8 cellular contexts compared by ENCODE assay signal in genomic region chr22:36029406-36029755, GRCh38. TPM values are rescaled to one million over a fixed set of nuclear protein-coding genes. Genes with fewer than 3 reads are reported as not detected.
DNase-seq lines count a peak whose midpoint lies in the region; ATAC-seq, FAIRE-seq and TF ChIP-seq lines count a peak whose summit lies in the region.

No MANE protein-coding gene starts in this region.

- peak overlapping the region; percentile 86 to 91 (median 90) for H3K4me3 Mint-ChIP-seq in CD4-positive, alpha-beta memory T cell

- peaks cover 0 to 5% of the 10 kb centered on the region in 2 donors for H3K36me3 Mint-ChIP-seq in CD4-positive, alpha-beta memory T cell

- H3K27me3 ChIP-seq in CD4-positive, alpha-beta memory T cell (ENCODE audit: insufficient read depth, low read length), result no peaks in the 10 kb centered on the region
- H3K27me3 ChIP-seq in endothelial cell of umbilical vein (ENCODE audit: control insufficient read depth in 2 of 2, insufficient read depth in 2 of 2, low read length in 2 of 2) (no peaks in the 10 kb centered on the region), osteoblast (ENCODE audit: insufficient read depth, low read length) (no peaks in the 10 kb centered on the region)

- CTCF ChIA-PET in CD4-positive, alpha-beta memory T cell (lab: Charles Lee; ENCODE audit: partially characterized antibody), result interaction anchor here (3.4 kb wide), 1 partner anchor 36 kb away, joined by 19 read pairs; no protein-coding TSS in a partner anchor
- CTCF ChIA-PET in endothelial cell of umbilical vein (lab: Charles Lee), result interaction anchor here (0.6 to 4.3 kb wide), 10 partner anchors 28 to 599 kb away, joined by 3 to 65 read pairs (median 4); no protein-coding TSS in a partner anchor

- POLR2A ChIA-PET in CD4-positive, alpha-beta memory T cell (lab: Charles Lee; ENCODE audit: partially characterized antibody), result interaction anchor here (2.8 kb wide), 1 partner anchor 36 kb away, joined by 8 read pairs; no protein-coding TSS in a partner anchor
- POLR2A ChIA-PET in endothelial cell of umbilical vein (lab: Charles Lee), result interaction anchor here (0.7 to 1.3 kb wide), 3 partner anchors 13 to 36 kb away, joined by 3 to 5 read pairs (median 4); no protein-coding TSS in a partner anchor

- peaks cover 12% of the 10 kb centered on the region for H3K4me1 ChIP-seq in CD4-positive, alpha-beta memory T cell (ENCODE audit: insufficient read depth, low read length)
- peaks cover 21% of the 10 kb centered on the region for H3K4me1 ChIP-seq in endothelial cell of umbilical vein (ENCODE audit: control insufficient read depth, extremely low read depth, insufficient read depth, low read length)
- H3K4me1 ChIP-seq in osteoblast (ENCODE audit: insufficient read depth, low read length), result peaks cover 22% of the 10 kb centered on the region

- TF ChIP-seq POLR2A in endothelial cell of umbilical vein (IDR thresholded peaks at IDR 0.05; ENCODE audit: low read depth, low read length), result no peak

- DNase-seq in CD4-positive, alpha-beta memory T cell, result no peak
- DNase-seq in OCI-M1 (lab: John Stamatoyannopoulos, UW), result peak; percentile 47
- DNase-seq in endothelial cell of umbilical vein (ENCODE audit: low read depth, low spot score), result no peak
- DNase-seq in osteoblast (ENCODE audit: insufficient read length, low spot score, missing footprints), result no peak
- DNase-seq in NCI-H2171 treated with DMSO at 0.1 percent for 48 hours (lab: John Stamatoyannopoulos, UW), result no peak
- DNase-seq in H4 (ENCODE audit: low spot score), result no peak

- no peaks in the 10 kb centered on the region for H3K9me3 ChIP-seq in CD4-positive, alpha-beta memory T cell (ENCODE audit: control insufficient read depth in 1 of 2, low read length in 2 of 2)
- no peaks in the 10 kb centered on the region for H3K9me3 ChIP-seq in endothelial cell of umbilical vein (replicated peaks; ENCODE audit: control insufficient read depth, insufficient read depth, low read length)
- no peaks in the 10 kb centered on the region for H3K9me3 ChIP-seq in osteoblast (ENCODE audit: low read depth, low read length)

- H3K4me2 ChIP-seq in endothelial cell of umbilical vein (ENCODE audit: insufficient read depth, low read length) (peak overlapping the region; percentile 70), osteoblast (ENCODE audit: insufficient read depth, low read length) (peak overlapping the region; percentile 86)

- dilution Hi-C loops in endothelial cell of umbilical vein (cut with MboI; ENCODE audit: extremely low pct_ligation_motif_present, low sequenced_read_pairs), result no loop called here

- H3K36me3 ChIP-seq in CD4-positive, alpha-beta memory T cell (ENCODE audit: insufficient read depth, low read length), result no peaks in the 10 kb centered on the region
- H3K36me3 ChIP-seq in endothelial cell of umbilical vein (ENCODE audit: control insufficient read depth in 2 of 2, extremely low read depth in 1 of 2, insufficient read depth in 2 of 2, low read length in 2 of 2) (peaks cover 0 to 2% of the 10 kb centered on the region in 2 experiments), osteoblast (ENCODE audit: insufficient read depth, low read length) (no peaks in the 10 kb centered on the region)

- peaks cover 35% of the 10 kb centered on the region for H3K79me2 ChIP-seq in endothelial cell of umbilical vein (ENCODE audit: control insufficient read depth, insufficient read depth, low read length)
- H3K79me2 ChIP-seq in osteoblast (ENCODE audit: insufficient read depth, low read length), result peaks cover 36% of the 10 kb centered on the region

- peaks cover 4 to 9% of the 10 kb centered on the region in 2 donors for H3K27me3 Mint-ChIP-seq in CD4-positive, alpha-beta memory T cell

- no peaks in the 10 kb centered on the region for H4K20me1 ChIP-seq in endothelial cell of umbilical vein (replicated peaks; ENCODE audit: control insufficient read depth, extremely low read depth, insufficient read depth, low read length)
- H4K20me1 ChIP-seq in osteoblast (ENCODE audit: insufficient read depth, low read length), result peaks cover 17% of the 10 kb centered on the region

- no peak for FAIRE-seq in endothelial cell of umbilical vein (lab: Jason Lieb, UNC)

- peaks cover 15 to 23% (median 19%) of the 10 kb centered on the region in 4 donors for H3K4me1 Mint-ChIP-seq in CD4-positive, alpha-beta memory T cell

- no peak for ATAC-seq in HG03139 (IDR thresholded peaks at IDR 0.05; ENCODE audit: unreplicated experiment)
- no peak for ATAC-seq in HG03457 (IDR thresholded peaks at IDR 0.05; ENCODE audit: unreplicated experiment)

- H2AFZ ChIP-seq in endothelial cell of umbilical vein (ENCODE audit: low read depth, low read length) (peak overlapping the region; percentile 99), osteoblast (ENCODE audit: low read length) (peak overlapping the region; percentile 95)

- no peak overlapping the region for H3K27ac ChIP-seq in CD4-positive, alpha-beta memory T cell (ENCODE audit: low read depth, low read length)
- H3K27ac ChIP-seq in endothelial cell of umbilical vein (ENCODE audit: insufficient read depth, low read depth, low read length), result peak overlapping the region; percentile 24
- no peak overlapping the region for H3K27ac ChIP-seq in osteoblast (ENCODE audit: low read depth, low read length)

- peak overlapping the region in 6 of 7 donors; percentile 9 to 69 (median 48) for H3K27ac Mint-ChIP-seq in CD4-positive, alpha-beta memory T cell

- TF ChIP-seq CTCF in endothelial cell of umbilical vein (IDR thresholded peaks at IDR 0.05; ENCODE audit: extremely low read depth in 1 of 2, insufficient read depth in 1 of 2, low read depth in 1 of 2, low read length in 2 of 2) (no peak), osteoblast (IDR thresholded peaks at IDR 0.05; ENCODE audit: extremely low read depth, low read depth, low read length) (no peak)

- H3K9me3 Mint-ChIP-seq in CD4-positive, alpha-beta memory T cell, result no peaks in the 10 kb centered on the region

- intact Hi-C loops in CD4-positive, alpha-beta memory T cell (cut with micrococcal nuclease), result no loop called here
- intact Hi-C loops in endothelial cell of umbilical vein (cut with micrococcal nuclease), result loop anchor here (1.0 to 10.0 kb wide), 6 partner anchors 36 to 402 kb away; no protein-coding TSS in a partner anchor

- BruUV-seq in endothelial cell of umbilical vein (replicated peaks; lab: Mats Ljungman, UMichigan), result no TSS peak

- H3K4me3 ChIP-seq in CD4-positive, alpha-beta memory T cell (ENCODE audit: low read length in 2 of 2), result peak overlapping the region in 1 of 2 donors; percentile 45
- peak overlapping the region; percentile 37 to 78 (median 39) for H3K4me3 ChIP-seq in endothelial cell of umbilical vein (replicated peaks in 1 of 3; ENCODE audit: insufficient read depth in 1 of 3, low read depth in 1 of 3, low read length in 3 of 3)
- H3K4me3 ChIP-seq in osteoblast (ENCODE audit: insufficient read depth, low read length), result peak overlapping the region; percentile 97

- H3K9me1 ChIP-seq in endothelial cell of umbilical vein (replicated peaks; ENCODE audit: control insufficient read depth, extremely low read depth, insufficient read depth, low read length), result no peaks in the 10 kb centered on the region

- peak overlapping the region; percentile 50 for H3K9ac ChIP-seq in endothelial cell of umbilical vein (replicated peaks; ENCODE audit: extremely low read depth, insufficient read depth, low read length)

TF ChIP-seq in endothelial cell of umbilical vein, 7 proteins besides CTCF, POLR2A, EP300 and RAD21:
- TF ChIP-seq MYC (IDR thresholded peaks at IDR 0.05; ENCODE audit: low read depth, low read length), result no peak
- no peak for TF ChIP-seq JUN (IDR thresholded peaks at IDR 0.05; ENCODE audit: borderline replicate concordance, insufficient read depth, insufficient read length, low read depth)
- no peak for TF ChIP-seq POLR2AphosphoS5 (IDR thresholded peaks at IDR 0.05; ENCODE audit: insufficient read depth, low read depth, low read length)
- TF ChIP-seq FOS (IDR thresholded peaks at IDR 0.05; ENCODE audit: borderline replicate concordance, insufficient read depth, low read length), result no peak
- TF ChIP-seq EZH2 (IDR thresholded peaks at IDR 0.05; ENCODE audit: borderline replicate concordance, low read depth, low read length, severe bottlenecking), result no peak
- no peak for TF ChIP-seq MAX (IDR thresholded peaks at IDR 0.05; ENCODE audit: insufficient read depth, insufficient read length)
- TF ChIP-seq GATA2 (IDR thresholded peaks at IDR 0.05; ENCODE audit: insufficient read depth, insufficient read length, low read depth, low read length), result no peak
TF ChIP-seq in endothelial cell of umbilical vein: peak in this region for 0.

RNA-seq across cellular contexts. Expression of gene RBFOX2, which starts 0.8 kb away (rescaled TPM):
- total RNA-seq in CD4-positive, alpha-beta memory T cell, result 1 to 10 TPM in 1 of 2 experiments, under 1 TPM in 1; 0.99 to 1.0 TPM
- 1 to 10 TPM in 1 of 2 donors, under 1 TPM in 1; 0.68 to 1.3 TPM for polyA plus RNA-seq in CD4-positive, alpha-beta memory T cell
- total RNA-seq in endothelial cell of umbilical vein (125 and 129 TPM in 2 replicates), osteoblast (171 and 189 TPM in 2 replicates)
- 142 and 153 TPM in 2 replicates for polyA plus RNA-seq in endothelial cell of umbilical vein
- polyA plus RNA-seq in endothelial cell of umbilical vein (2011; cell fraction: cytosol; rRNA removed), result 107 and 109 TPM in 2 replicates
- 189 and 208 TPM in 2 replicates for polyA plus RNA-seq in endothelial cell of umbilical vein (2011; cell fraction: nucleus; rRNA removed)
- polyA plus RNA-seq in endothelial cell of umbilical vein (2012), result 88.6 and 110 TPM in 2 replicates
- polyA minus RNA-seq in endothelial cell of umbilical vein, result 280 and 290 TPM in 2 replicates
- 34.8 TPM for polyA minus RNA-seq in endothelial cell of umbilical vein (2011; cell fraction: cytosol; rRNA and poly(A)+ RNA removed)
- polyA minus RNA-seq in endothelial cell of umbilical vein (2011; cell fraction: nucleus; rRNA and poly(A)+ RNA removed), result 201 and 226 TPM in 2 replicates
- total RNA-seq in H4 (2014; rRNA removed; shearing (Covaris generic)), result 35.6 and 55.3 TPM in 2 replicates

Comparison
In these comparisons a context has a peak if more than half of its experiments do, and no peak if none do; other contexts are left out.
1. RNA of gene RBFOX2, which starts 0.8 kb away (total RNA-seq): 171 to 189 TPM in osteoblast, 125 to 129 TPM in endothelial cell of umbilical vein and 35.6 to 55.3 TPM in H4; 0.99 to 1.0 TPM in CD4-positive, alpha-beta memory T cell; every median in the first group is over 10 times any median in the second.